Comparison of ENCODE assay signal across 18 cellular contexts in the genomic region with DNA sequence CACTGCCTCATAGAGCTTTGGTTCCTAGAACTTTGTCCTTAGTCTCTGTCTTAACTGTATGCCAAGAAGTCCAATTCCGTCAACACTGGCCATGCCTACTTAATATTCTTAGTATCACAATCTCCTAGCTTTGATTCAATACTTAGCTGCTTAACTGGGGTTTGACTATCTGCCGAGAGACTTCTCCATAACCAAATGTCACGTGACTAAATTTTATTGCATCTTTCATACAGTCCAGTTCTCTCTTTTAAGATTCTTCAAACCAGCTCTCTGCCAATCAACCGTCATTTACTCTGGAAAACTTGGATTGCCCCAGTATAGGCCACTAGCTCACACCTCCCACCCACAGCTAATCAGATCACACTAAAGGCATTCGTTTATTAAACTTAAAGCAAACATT.
DNase-seq lines count a peak whose midpoint lies in the region; ATAC-seq, FAIRE-seq and TF ChIP-seq lines count a peak whose summit lies in the region.
"Had no signal": no experiment of that assay in that cellular context is flagged by ENCODE, and none has a peak within 500 bp of the region (broad histone marks: within the 10 kb centered on the region; RNA-seq: fewer than 3 reads in every experiment).

No MANE protein-coding gene starts in this region.

- H3K27ac ChIP-seq in A549, result no peak overlapping the region
- no peak overlapping the region for H3K27ac ChIP-seq in K562 (ENCODE audit: extremely low read depth, low read depth, low read length)
- H3K27ac ChIP-seq: BLaER1 treated with 17β-estradiol and CSF1 and Interleukin-3, amounts not matched to agents 10 nM and 100 nM; C4-2B had no signal

- WGBS in A549 (ENCODE audit: missing lambda C conversion rate), result 48% methylated on average over 5 of the region's 5 CpGs
- WGBS in K562 (ENCODE audit: insufficient coverage, low coverage, missing lambda C conversion rate), result 2% methylated on average over 4 of the region's 5 CpGs

- TF ChIP-seq EP300 in A549 (IDR thresholded peaks at IDR 0.05) (no peak), K562 (IDR thresholded peaks at IDR 0.05; ENCODE audit: low read length) (no peak)

- H3K4me3 ChIP-seq in A549, result no peak overlapping the region
- no peak overlapping the region for H3K4me3 ChIP-seq in K562
- H3K4me3 ChIP-seq: BLaER1 treated with 17β-estradiol and CSF1 and Interleukin-3, amounts not matched to agents 10 nM and 100 nM had no signal

- TF ChIP-seq CTCF in A549 (IDR thresholded peaks at IDR 0.05), result no peak
- TF ChIP-seq CTCF in K562 (IDR thresholded peaks at IDR 0.05 in 2 of 3, conservative IDR thresholded peaks at IDR 0.05 in 1 of 3; ENCODE audit: insufficient read depth in 2 of 3, low read depth in 1 of 3, low read length in 3 of 3), result no peak

- TF ChIP-seq POLR2A in A549 (IDR thresholded peaks at IDR 0.05; ENCODE audit: low read length) (no peak), K562 (conservative IDR thresholded peaks at IDR 0.05) (no peak)

- DNase-seq in A549 (ENCODE audit: low read depth in 1 of 2, low spot score in 1 of 2), result no peak
- DNase-seq in OCI-M1 (lab: John Stamatoyannopoulos, UW), result peak; percentile 5
- DNase-seq in K562 (ENCODE audit: extremely low read depth in 1 of 4, low spot score in 3 of 4), result no peak
- no peak for DNase-seq in KG1 (lab: John Stamatoyannopoulos, UW)
- DNase-seq: 8988T; AML-193; Caco-2; Calu3; CD4-positive, alpha-beta T cell; CD8-positive, alpha-beta T cell; DMS79 treated with DMSO at 0.1 percent for 48 hours; GF-D8 had no signal

- no peaks in the 10 kb centered on the region for H4K20me1 ChIP-seq in K562 (replicated peaks; ENCODE audit: control insufficient read depth, insufficient read depth, low read length)
- H4K20me1 ChIP-seq: BLaER1 treated with 17β-estradiol and CSF1 and Interleukin-3, amounts not matched to agents 10 nM and 100 nM had no signal

- H3K27me3 ChIP-seq in K562 (ENCODE audit: control insufficient read depth in 2 of 2, insufficient read depth in 2 of 2, low read length in 2 of 2), result no peaks in the 10 kb centered on the region
- H3K27me3 ChIP-seq: BLaER1 treated with 17β-estradiol and CSF1 and Interleukin-3, amounts not matched to agents 10 nM and 100 nM had no signal

- ATAC-seq in A549, result no peak
- ATAC-seq in K562, result no peak
- no peak for ATAC-seq in GM18502 (IDR thresholded peaks at IDR 0.05; ENCODE audit: poor library complexity, unreplicated experiment)
- ATAC-seq: CD8-positive, alpha-beta T cell had no signal

- H3K4me2 ChIP-seq in A549 (no peak overlapping the region), K562 (ENCODE audit: insufficient read depth, low read length) (no peak overlapping the region)
- H3K4me2 ChIP-seq: BLaER1 treated with 17β-estradiol and CSF1 and Interleukin-3, amounts not matched to agents 10 nM and 100 nM had no signal

- H3K9ac ChIP-seq in K562 (ENCODE audit: insufficient read depth in 1 of 2, low read depth in 2 of 2, low read length in 2 of 2), result no peak overlapping the region
- H3K9ac ChIP-seq: BLaER1 treated with 17β-estradiol and CSF1 and Interleukin-3, amounts not matched to agents 10 nM and 100 nM had no signal

- no peak for FAIRE-seq in A549 (lab: Jason Lieb, UNC)
- FAIRE-seq in K562 (lab: Jason Lieb, UNC), result no peak
- FAIRE-seq: A204.1, D721Med, GM12892 had no signal

- TF ChIP-seq RAD21 in A549 (conservative IDR thresholded peaks at IDR 0.05 in 1 of 2, IDR thresholded peaks at IDR 0.05 in 1 of 2) (no peak), K562 (CRISPR knock-in tag; conservative IDR thresholded peaks at IDR 0.05 in 1 of 2, IDR thresholded peaks at IDR 0.05 in 1 of 2) (no peak)

- in situ Hi-C loops in K562 (cut with MboI), result no loop called here

- intact Hi-C loops in K562 (cut with micrococcal nuclease), result no loop called here

- no peaks in the 10 kb centered on the region for H3K9me3 ChIP-seq in A549
- H3K9me3 ChIP-seq in K562 (replicated peaks; ENCODE audit: control insufficient read depth, insufficient read depth, low read depth, low read length), result no peaks in the 10 kb centered on the region; the same call in 1 of the 2 replicates
- H3K9me3 ChIP-seq: BLaER1 treated with 17β-estradiol and CSF1 and Interleukin-3, amounts not matched to agents 10 nM and 100 nM; Caco-2 had no signal

- POLR2A ChIA-PET in A549 (lab: Yijun Ruan, JAX) (no interaction called here), K562 (lab: Yijun Ruan, JAX) (no interaction called here)

- H2AFZ ChIP-seq in K562 (ENCODE audit: low read depth, low read length), result no peak overlapping the region

- no peaks in the 10 kb centered on the region for H3K79me2 ChIP-seq in K562 (ENCODE audit: control insufficient read depth, insufficient read depth, low read length)

- no peaks in the 10 kb centered on the region for H3K36me3 ChIP-seq in K562 (ENCODE audit: control insufficient read depth, insufficient read depth, low read length)
- H3K36me3 ChIP-seq: BLaER1 treated with 17β-estradiol and CSF1 and Interleukin-3, amounts not matched to agents 10 nM and 100 nM had no signal

- CTCF ChIA-PET in A549 (lab: Yijun Ruan, JAX) (interaction anchor here (0.8 to 1.4 kb wide), 2 partner anchors 29 to 252 kb away, joined by 3 read pairs; no protein-coding TSS in a partner anchor), K562 (lab: Yijun Ruan, JAX; ENCODE audit: low intra/inter-chr PET ratio) (no interaction called here)

- no peaks in the 10 kb centered on the region for H3K4me1 ChIP-seq in A549
- no peaks in the 10 kb centered on the region for H3K4me1 ChIP-seq in K562 (replicated peaks in 1 of 2; ENCODE audit: control insufficient read depth in 2 of 2, insufficient read depth in 2 of 2, low read length in 2 of 2)
- H3K4me1 ChIP-seq: Caco-2 had no signal

- H3K9me1 ChIP-seq in K562 (ENCODE audit: control insufficient read depth, insufficient read depth, low read length), result no peaks in the 10 kb centered on the region

- no TSS peak for BruUV-seq in K562 (replicated peaks; lab: Mats Ljungman, UMichigan)

TF ChIP-seq in A549, 52 proteins besides CTCF, POLR2A, EP300 and RAD21:
- TF ChIP-seq CHD4 (IDR thresholded peaks at IDR 0.05; ENCODE audit: borderline replicate concordance), result no peak
- TF ChIP-seq USF2 (IDR thresholded peaks at IDR 0.05), result 0 out of 2 replicates have a peak, but pooled peaks have one; percentile 13
- TF ChIP-seq NPAS2 (CRISPR knock-in tag; IDR thresholded peaks at IDR 0.05; ENCODE audit: borderline replicate concordance), result no peak

TF ChIP-seq in K562, 482 proteins besides CTCF, POLR2A, EP300 and RAD21:
- no peak for TF ChIP-seq CC2D1A (IDR thresholded peaks at IDR 0.05)
- TF ChIP-seq CHD4 (IDR thresholded peaks at IDR 0.05; ENCODE audit: insufficient read depth, insufficient replicate concordance, low read depth, low read length, poor library complexity, severe bottlenecking), result no peak
- TF ChIP-seq ESRRA (IDR thresholded peaks at IDR 0.05; ENCODE audit: borderline replicate concordance, low read depth), result no peak
- no peak for TF ChIP-seq BRD9 (IDR thresholded peaks at IDR 0.05; ENCODE audit: low read depth, partially characterized antibody)
- TF ChIP-seq, protein P1, sequence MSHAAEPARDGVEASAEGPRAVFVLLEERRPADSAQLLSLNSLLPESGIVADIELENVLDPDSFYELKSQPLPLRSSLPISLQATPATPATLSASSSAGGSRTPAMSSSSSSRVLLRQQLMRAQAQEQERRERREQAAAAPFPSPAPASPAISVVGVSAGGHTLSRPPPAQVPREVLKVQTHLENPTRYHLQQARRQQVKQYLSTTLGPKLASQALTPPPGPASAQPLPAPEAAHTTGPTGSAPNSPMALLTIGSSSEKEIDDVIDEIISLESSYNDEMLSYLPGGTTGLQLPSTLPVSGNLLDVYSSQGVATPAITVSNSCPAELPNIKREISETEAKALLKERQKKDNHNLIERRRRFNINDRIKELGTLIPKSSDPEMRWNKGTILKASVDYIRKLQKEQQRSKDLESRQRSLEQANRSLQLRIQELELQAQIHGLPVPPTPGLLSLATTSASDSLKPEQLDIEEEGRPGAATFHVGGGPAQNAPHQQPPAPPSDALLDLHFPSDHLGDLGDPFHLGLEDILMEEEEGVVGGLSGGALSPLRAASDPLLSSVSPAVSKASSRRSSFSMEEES (CRISPR knock-in tag; IDR thresholded peaks at IDR 0.05), result peak; percentile 92
- peak; percentile 26 for TF ChIP-seq CBFA2T2 (conservative IDR thresholded peaks at IDR 0.05)
- TF ChIP-seq PKNOX1 (IDR thresholded peaks at IDR 0.05), result no peak
- TF ChIP-seq RAD51 (IDR thresholded peaks at IDR 0.05; ENCODE audit: borderline replicate concordance, low read depth), result peak; percentile 37; the same call in 1 of the 2 replicates
- TF ChIP-seq ID3 (CRISPR knock-in tag; IDR thresholded peaks at IDR 0.05), result no peak
- no peak for TF ChIP-seq ID3 (tag; IDR thresholded peaks at IDR 0.05)
- no peak for TF ChIP-seq RUNX1 (IDR thresholded peaks at IDR 0.05; ENCODE audit: low read depth)
- TF ChIP-seq, protein P2, sequence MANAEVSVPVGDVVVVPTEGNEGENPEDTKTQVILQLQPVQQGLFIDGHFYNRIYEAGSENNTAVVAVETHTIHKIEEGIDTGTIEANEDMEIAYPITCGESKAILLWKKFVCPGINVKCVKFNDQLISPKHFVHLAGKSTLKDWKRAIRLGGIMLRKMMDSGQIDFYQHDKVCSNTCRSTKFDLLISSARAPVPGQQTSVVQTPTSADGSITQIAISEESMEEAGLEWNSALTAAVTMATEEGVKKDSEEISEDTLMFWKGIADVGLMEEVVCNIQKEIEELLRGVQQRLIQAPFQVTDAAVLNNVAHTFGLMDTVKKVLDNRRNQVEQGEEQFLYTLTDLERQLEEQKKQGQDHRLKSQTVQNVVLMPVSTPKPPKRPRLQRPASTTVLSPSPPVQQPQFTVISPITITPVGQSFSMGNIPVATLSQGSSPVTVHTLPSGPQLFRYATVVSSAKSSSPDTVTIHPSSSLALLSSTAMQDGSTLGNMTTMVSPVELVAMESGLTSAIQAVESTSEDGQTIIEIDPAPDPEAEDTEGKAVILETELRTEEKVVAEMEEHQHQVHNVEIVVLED (CRISPR knock-in tag; IDR thresholded peaks at IDR 0.05), result no peak

Comparison
In these comparisons a context has a peak if more than half of its experiments do, and no peak if none do; other contexts are left out.
1. Of the 35 proteins assayed by ChIP-seq in both K562 and A549: peak only in K562: none; only in A549: USF2; in both: none; in neither: 34.